ENCODE assay signal across 8 cellular contexts in genomic region chrX:132489256-132490085, GRCh38. TPM values are rescaled to one million over a fixed set of nuclear protein-coding genes. Genes with fewer than 3 reads are reported as not detected.
DNase-seq lines count a peak whose midpoint lies in the region; ATAC-seq and TF ChIP-seq lines count a peak whose summit lies in the region.

No MANE protein-coding gene starts in this region.

- H3K9me3 ChIP-seq in Peyer's patch, result no peaks in the 10 kb centered on the region
- no peaks in the 10 kb centered on the region for H3K9me3 ChIP-seq in aorta (ENCODE audit: control insufficient read depth, low read length)

- no peaks in the 10 kb centered on the region for H3K27me3 ChIP-seq in Peyer's patch
- peaks cover 0 to 3% of the 10 kb centered on the region in 2 donors for H3K27me3 ChIP-seq in aorta (ENCODE audit: control insufficient read depth in 1 of 2, insufficient read depth in 2 of 2, low read length in 1 of 2)

- intact Hi-C loops in head of caudate nucleus (cut with DNase I), result no loop called here
- intact Hi-C loops in aorta (cut with DNase I), result loop anchor here in 1 of 2 donors (10.0 kb wide), 1 partner anchor 275 kb away; the partner anchor contains the start of gene RAP2C

- H3K36me3 ChIP-seq in Peyer's patch, result no peaks in the 10 kb centered on the region
- no peaks in the 10 kb centered on the region for H3K36me3 ChIP-seq in aorta (ENCODE audit: control insufficient read depth in 1 of 2, insufficient read depth in 2 of 2, low read length in 1 of 2)

- H3K4me3 ChIP-seq in Peyer's patch (peak overlapping the region; percentile 55 to 83 (median 70)), aorta (ENCODE audit: low read length in 2 of 2) (peak overlapping the region; percentile 50 to 89)

- peak in 1 of 6 experiments; percentile 2 for TF ChIP-seq CTCF in Peyer's patch (IDR thresholded peaks at IDR 0.05)
- no peak for TF ChIP-seq CTCF in omental fat pad (IDR thresholded peaks at IDR 0.05)

- peaks cover 0 to 4% (median 0%) of the 10 kb centered on the region in 4 donors for H3K4me1 ChIP-seq in Peyer's patch
- no peaks in the 10 kb centered on the region for H3K4me1 ChIP-seq in aorta (ENCODE audit: control insufficient read depth in 1 of 2, insufficient read depth in 2 of 2, low read length in 2 of 2)

- peak in 1 of 2 donors; percentile 11 for TF ChIP-seq POLR2A in Peyer's patch (IDR thresholded peaks at IDR 0.05)

- DNase-seq in D341Med (ENCODE audit: low spot score) (peak; percentile 72), HK-2 (ENCODE audit: unreplicated experiment) (peak; percentile 56), Peyer's patch (peak; percentile 49 to 85 (median 83)), head of caudate nucleus (peak in 37 of 42 donors; percentile 5 to 70 (median 32)), omental fat pad (ENCODE audit: low spot score) (no peak), aorta (peak; percentile 70 to 84)
- peak; percentile 50 for DNase-seq in activated naive CD4-positive, alpha-beta T cell treated with Interleukin-2 at 50 U/mL for 16 hours

- peak overlapping the region; percentile 89 to 92 (median 90) for H3K27ac ChIP-seq in Peyer's patch
- H3K27ac ChIP-seq in aorta (ENCODE audit: low read depth in 1 of 2, low read length in 2 of 2), result no peak overlapping the region

- ATAC-seq in GM21360 (IDR thresholded peaks at IDR 0.05; ENCODE audit: unreplicated experiment), result peak; percentile 48
- ATAC-seq in omental fat pad (ENCODE audit: low FRiP score), result peak; percentile 88
- ATAC-seq in aorta (ENCODE audit: low FRiP score), result peak; percentile 86

- 1 to 30% methylated on average over 86 to 106 of the region's 106 CpGs for WGBS in aorta, 2 donors

RNA-seq across cellular contexts. Expression of gene MBNL3, which starts 0.6 kb away (rescaled TPM):
- total RNA-seq in Peyer's patch (10 to 100 TPM; 19.8 to 27.9 (median 24.1) TPM), omental fat pad (10 to 100 TPM; 13.7 to 59.9 (median 20.3) TPM), aorta (10 to 100 TPM in 1 of 2 donors, 1 to 10 TPM in 1; 6.0 to 11.7 TPM)
- 1 to 10 TPM in 1 of 2 donors, under 1 TPM in 1; 0.31 to 2.1 TPM for polyA plus RNA-seq in aorta

Comparison
In these comparisons a context has a peak if more than half of its experiments do, and no peak if none do; other contexts are left out.
1. H3K27ac ChIP-seq: peak in Peyer's patch (4 of 4); none in aorta (0 of 2).
2. Peak in every context shown above with its lines, with median percentiles within 50 percentile points of each other: ATAC-seq.